14 cellular contexts compared by ENCODE assay signal in genomic region chr2:182496596-182496995, GRCh38.
"Had no signal": no experiment of that assay in that cellular context is flagged by ENCODE, and none has a peak within 500 bp of the region (broad histone marks: within the 10 kb centered on the region; RNA-seq: fewer than 3 reads in every experiment).

No MANE protein-coding gene starts in this region.

- H3K9me3 ChIP-seq: tibial artery, uterus had no signal

- H3K27me3 ChIP-seq: tibial artery, uterus had no signal

- H3K4me1 ChIP-seq: tibial artery, uterus had no signal

- H3K36me3 ChIP-seq: tibial artery, uterus had no signal

- H3K4me3 ChIP-seq: coronary artery, lung, tibial artery, uterus had no signal

- ATAC-seq: activated CD8-positive, alpha-beta T cell treated with anti-CD3 and anti-CD28 coated beads for 36 hours; left lobe of liver had no signal

- DNase-seq: activated CD4-positive, alpha-beta T cell treated with anti-CD3 and anti-CD28 coated beads for 48 hours; activated CD4-positive, CD25-positive, alpha-beta regulatory T cell; activated CD8-positive, alpha-beta T cell treated with anti-CD3 and anti-CD28 coated beads for 36 hours; activated naive CD4-positive, alpha-beta T cell treated with anti-CD3 and anti-CD28 coated beads, Interleukin-2, amount 10 ng/mL, durations not matched to agents 7 days and 5 days; activated T-cell treated with anti-CD3 and anti-CD28 coated beads, Interleukin-2, amount 50 U/mL, for 24 hours; aorta; kidney; stimulated activated CD4-positive, alpha-beta T cell treated with anti-CD3 and anti-CD28 coated beads, Interleukin-2, amount 100 ng/mL, for 24 hours; stimulated activated naive CD4-positive, alpha-beta T cell treated with Interleukin-2 at 50 U/mL for 16 hours; tibial artery; uterus had no signal

- H3K27ac ChIP-seq: coronary artery, tibial artery, uterus had no signal
